15 cellular contexts compared by ENCODE assay signal in genomic region chr15:25795061-25795460, GRCh38.
"Had no signal": no experiment of that assay in that cellular context is flagged by ENCODE, and none has a peak within 500 bp of the region (broad histone marks: within the 10 kb centered on the region; RNA-seq: fewer than 3 reads in every experiment).

No MANE protein-coding gene starts in this region.

- FAIRE-seq: astrocyte, endometrium had no signal

- H3K36me3 Mint-ChIP-seq: naive B cell had no signal

- DNase-seq: activated CD4-positive, alpha-beta T cell treated with anti-CD3 and anti-CD28 coated beads, Interleukin-2, amount 50 U/mL, for 4 hours; activated CD4-positive, CD25-positive, alpha-beta regulatory T cell treated with anti-CD3 and anti-CD28 coated beads, Interleukin-2, amount 50 U/mL, for 72 hours; islet precursor cell; mammary epithelial cell; SK-N-SH; stimulated activated CD4-positive, alpha-beta T cell treated with anti-CD3 and anti-CD28 coated beads, Interleukin-2, amount 100 ng/mL, for 48 hours; stimulated activated naive CD4-positive, alpha-beta T cell; T-helper 1 cell; T1000; trophoblast cell had no signal

- H3K9me3 ChIP-seq: SK-N-SH had no signal

- H3K9me3 Mint-ChIP-seq: activated T-cell treated with anti-CD3 and anti-CD28 coated beads, Interleukin-2, amount 50 U/mL, for 72 hours had no signal

- H3K9ac ChIP-seq: SK-N-SH had no signal

- ATAC-seq: activated T-cell treated with anti-CD3 and anti-CD28 coated beads, Interleukin-2, amount 50 U/mL, for 72 hours; left lobe of liver had no signal

- H3K4me3 Mint-ChIP-seq: activated T-cell treated with anti-CD3 and anti-CD28 coated beads, Interleukin-2, amount 50 U/mL, for 72 hours had no signal

- H3K27ac Mint-ChIP-seq: activated T-cell treated with anti-CD3 and anti-CD28 coated beads, Interleukin-2, amount 50 U/mL, for 72 hours; naive B cell had no signal

- H3K4me2 ChIP-seq: SK-N-SH had no signal
